8 cellular contexts compared by ENCODE assay signal in the genomic region with DNA sequence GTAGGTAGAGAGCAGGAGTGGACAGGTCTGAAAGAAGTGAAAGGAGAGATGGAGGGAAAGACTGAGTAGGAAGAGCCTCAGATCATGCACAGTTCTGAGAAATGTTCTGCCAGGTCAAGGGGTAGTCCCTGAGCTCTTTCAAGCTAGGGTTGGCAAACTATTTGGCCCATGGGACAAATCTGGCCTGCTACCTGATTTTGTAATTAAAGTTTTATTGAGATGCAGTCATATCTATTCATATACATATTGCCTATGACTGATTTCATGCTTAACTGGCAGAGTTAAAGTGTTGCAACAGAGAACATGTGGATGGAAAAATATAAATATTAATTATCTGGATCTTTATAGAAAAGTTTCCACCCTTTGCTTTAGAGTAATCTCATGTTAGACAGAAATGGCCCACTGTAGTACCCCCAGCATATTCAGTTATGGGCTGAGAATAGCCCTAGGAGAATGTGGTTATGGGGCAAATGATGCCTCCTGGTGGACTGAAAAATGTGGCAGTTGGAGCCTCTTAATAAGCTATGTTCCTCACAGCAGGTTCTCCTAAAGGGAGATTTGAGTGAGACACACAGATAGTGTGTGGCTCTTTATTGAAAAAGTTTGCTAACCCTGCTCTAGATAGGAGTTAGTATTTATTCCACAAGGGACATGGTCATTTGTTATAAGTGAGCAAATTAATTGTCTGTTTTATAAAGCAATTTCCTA.
DNase-seq lines count a peak whose midpoint lies in the region; ATAC-seq, FAIRE-seq and TF ChIP-seq lines count a peak whose summit lies in the region.

No MANE protein-coding gene starts in this region.

- CTCF ChIA-PET in activated CD4-positive, alpha-beta T cell treated with anti-CD3 and anti-CD28 coated beads for 36 hours (lab: Charles Lee): interaction anchor here (1.3 to 3.0 kb wide), 2 partner anchors 96 to 460 kb away, joined by 5 to 11 read pairs; no protein-coding TSS in a partner anchor

- POLR2A ChIA-PET in activated CD4-positive, alpha-beta T cell treated with anti-CD3 and anti-CD28 coated beads for 36 hours (lab: Charles Lee): interaction anchor here (0.6 kb wide), 2 partner anchors 102 to 343 kb away, joined by 4 read pairs; no protein-coding TSS in a partner anchor

- peak; percentile 16 for DNase-seq in activated CD4-positive, alpha-beta T cell treated with anti-CD3 and anti-CD28 coated beads for 36 hours
- DNase-seq in activated CD4-positive, alpha-beta T cell treated with anti-CD3 and anti-CD28 coated beads, Interleukin-2, amount 50 U/mL, for 1 hour: no peak
- DNase-seq in HFFc6: peak; percentile 24
- peak; percentile 65 for DNase-seq in NCI-H748 (lab: John Stamatoyannopoulos, UW; ENCODE audit: unreplicated experiment)
- DNase-seq in fibroblast of peridontal ligament (ENCODE audit: extremely low read depth): peak; percentile 38
- DNase-seq in type B pancreatic cell (ENCODE audit: extremely low spot score, unreplicated experiment): no peak
- no peak for DNase-seq in DMS153 treated with DMSO at 0.1 percent for 48 hours (lab: John Stamatoyannopoulos, UW; ENCODE audit: unreplicated experiment)
- DNase-seq in RCC 7860 (ENCODE audit: low spot score): no peak

- intact Hi-C loops in activated CD4-positive, alpha-beta T cell treated with anti-CD3 and anti-CD28 coated beads for 36 hours (cut with DNase I, micrococcal nuclease): loop anchor here (1.0 to 10.0 kb wide), 3 partner anchors 96 to 459 kb away; no protein-coding TSS in a partner anchor

- H3K27me3 Mint-ChIP-seq in activated CD4-positive, alpha-beta T cell treated with anti-CD3 and anti-CD28 coated beads for 36 hours: peaks cover 2% of the 10 kb centered on the region
- H3K27me3 Mint-ChIP-seq in HFFc6 (ENCODE audit: insufficient read depth) (no peaks in the 10 kb centered on the region), type B pancreatic cell (no peaks in the 10 kb centered on the region)

- H3K4me3 Mint-ChIP-seq in activated CD4-positive, alpha-beta T cell treated with anti-CD3 and anti-CD28 coated beads for 36 hours: no peak overlapping the region
- H3K4me3 Mint-ChIP-seq in HFFc6 (no peak overlapping the region), type B pancreatic cell (no peak overlapping the region)

- H3K4me1 Mint-ChIP-seq in activated CD4-positive, alpha-beta T cell treated with anti-CD3 and anti-CD28 coated beads for 36 hours: no peaks in the 10 kb centered on the region
- no peaks in the 10 kb centered on the region for H3K4me1 Mint-ChIP-seq in HFFc6 (ENCODE audit: low read depth)
- no peaks in the 10 kb centered on the region for H3K4me1 Mint-ChIP-seq in type B pancreatic cell (ENCODE audit: unreplicated experiment)

- ATAC-seq in activated CD4-positive, alpha-beta T cell treated with anti-CD3 and anti-CD28 coated beads for 36 hours: no peak

- TF ChIP-seq CTCF in HFFc6 (IDR thresholded peaks at IDR 0.05): peak; percentile 84
- peak; percentile 61 for TF ChIP-seq CTCF in type B pancreatic cell (conservative IDR thresholded peaks at IDR 0.05)

- FAIRE-seq in RCC 7860 (lab: Jason Lieb, UNC): no peak

- H3K27ac Mint-ChIP-seq in activated CD4-positive, alpha-beta T cell treated with anti-CD3 and anti-CD28 coated beads for 36 hours: no peak overlapping the region
- H3K27ac Mint-ChIP-seq in HFFc6 (no peak overlapping the region), type B pancreatic cell (no peak overlapping the region)

- no peaks in the 10 kb centered on the region for H3K9me3 Mint-ChIP-seq in activated CD4-positive, alpha-beta T cell treated with anti-CD3 and anti-CD28 coated beads for 36 hours (ENCODE audit: low read depth)
- H3K9me3 Mint-ChIP-seq in HFFc6: no peaks in the 10 kb centered on the region
- peaks cover 5% of the 10 kb centered on the region for H3K9me3 Mint-ChIP-seq in type B pancreatic cell

- H3K36me3 Mint-ChIP-seq in activated CD4-positive, alpha-beta T cell treated with anti-CD3 and anti-CD28 coated beads for 36 hours (ENCODE audit: low read depth): no peaks in the 10 kb centered on the region
- H3K36me3 Mint-ChIP-seq in HFFc6 (ENCODE audit: low read depth): no peaks in the 10 kb centered on the region; the same call in 1 of the 2 replicates
- H3K36me3 Mint-ChIP-seq in type B pancreatic cell: no peaks in the 10 kb centered on the region

Comparison
In these comparisons a context has a peak if more than half of its experiments do, and no peak if none do; other contexts are left out.
1. DNase-seq: peak in activated CD4-positive, alpha-beta T cell treated with anti-CD3 and anti-CD28 coated beads for 36 hours (single experiment), HFFc6 (single experiment), NCI-H748 (single experiment) and fibroblast of peridontal ligament (single experiment); none in activated CD4-positive, alpha-beta T cell treated with anti-CD3 and anti-CD28 coated beads, Interleukin-2, amount 50 U/mL, for 1 hour (single experiment), type B pancreatic cell (single experiment), DMS153 treated with DMSO at 0.1 percent for 48 hours (single experiment) and RCC 7860 (single experiment).